Comparison of ENCODE assay signal across 31 cellular contexts in genomic region chr4:75662626-75663025, GRCh38. TPM values are rescaled to one million over a fixed set of nuclear protein-coding genes. Genes with fewer than 3 reads are reported as not detected.
A peak's percentile ranks its signal among the peaks of the same experiment; 100 is the strongest.
DNase-seq lines count a peak whose midpoint lies in the region; ATAC-seq and TF ChIP-seq lines count a peak whose summit lies in the region.
"Had no signal": no experiment of that assay in that cellular context is flagged by ENCODE, and none has a peak within 500 bp of the region (broad histone marks: within the 10 kb centered on the region; RNA-seq: fewer than 3 reads in every experiment).

No MANE protein-coding gene starts in this region.

- no peak overlapping the region for H3K4me3 ChIP-seq in HUES48 (ENCODE audit: low read depth, low read length)
- H3K4me3 ChIP-seq in smooth muscle cell, result no peak overlapping the region
- H3K4me3 ChIP-seq: body of pancreas, heart left ventricle, left ventricle myocardium inferior, MG63, prostate gland, tibial nerve had no signal

- no peaks in the 10 kb centered on the region for H3K9me3 Mint-ChIP-seq in activated T-cell treated with anti-CD3 and anti-CD28 coated beads, Interleukin-2, amount 50 U/mL, for 72 hours
- no peaks in the 10 kb centered on the region for H3K9me3 Mint-ChIP-seq in activated T-helper 1 cell treated with anti-CD3 and anti-CD28 coated beads, Interleukin-12 subunit alpha, Interleukin-12 subunit beta, Interleukin-2, Interleukin-4 antibody, amounts not matched to agents 30 ng/mL and 10 ng/mL and 1 ng/mL, durations not matched to agents 14 hours and 24 hours and 36 hours
- no peaks in the 10 kb centered on the region for H3K9me3 Mint-ChIP-seq in mesothelial cell of epicardium
- H3K9me3 Mint-ChIP-seq in T-cell, result no peaks in the 10 kb centered on the region
- H3K9me3 Mint-ChIP-seq: naive B cell had no signal

- intact Hi-C loops in activated T-helper 1 cell treated with anti-CD3 and anti-CD28 coated beads, Interleukin-12 subunit alpha, Interleukin-12 subunit beta, Interleukin-2, Interleukin-4 antibody, amounts not matched to agents 30 ng/mL and 10 ng/mL and 1 ng/mL, durations not matched to agents 14 hours and 24 hours and 36 hours (cut with micrococcal nuclease), result no loop called here

- ATAC-seq in activated T-cell treated with anti-CD3 and anti-CD28 coated beads, Interleukin-2, amount 50 U/mL, for 72 hours (replicated peaks in 1 of 2), result no peak
- ATAC-seq in T-cell (replicated peaks in 1 of 4), result no peak
- ATAC-seq: body of pancreas, esophagus mucosa, heart left ventricle, sciatic nerve had no signal

- H3K27me3 Mint-ChIP-seq in activated T-cell treated with anti-CD3 and anti-CD28 coated beads, Interleukin-2, amount 50 U/mL, for 72 hours (ENCODE audit: low read depth), result no peaks in the 10 kb centered on the region
- H3K27me3 Mint-ChIP-seq in activated T-helper 1 cell treated with anti-CD3 and anti-CD28 coated beads, Interleukin-12 subunit alpha, Interleukin-12 subunit beta, Interleukin-2, Interleukin-4 antibody, amounts not matched to agents 30 ng/mL and 10 ng/mL and 1 ng/mL, durations not matched to agents 14 hours and 24 hours and 36 hours (ENCODE audit: insufficient read depth), result no peaks in the 10 kb centered on the region
- H3K27me3 Mint-ChIP-seq in mesothelial cell of epicardium (ENCODE audit: low read depth) (no peaks in the 10 kb centered on the region), T-cell (no peaks in the 10 kb centered on the region)
- H3K27me3 Mint-ChIP-seq: naive B cell had no signal

- peaks cover 99% of the 10 kb centered on the region for H4K20me1 ChIP-seq in smooth muscle cell (ENCODE audit: low read depth)

- H3K27ac Mint-ChIP-seq in activated T-cell treated with anti-CD3 and anti-CD28 coated beads, Interleukin-2, amount 50 U/mL, for 72 hours, result peak overlapping the region; percentile 46
- peak overlapping the region; percentile 18 for H3K27ac Mint-ChIP-seq in activated T-helper 1 cell treated with anti-CD3 and anti-CD28 coated beads, Interleukin-12 subunit alpha, Interleukin-12 subunit beta, Interleukin-2, Interleukin-4 antibody, amounts not matched to agents 30 ng/mL and 10 ng/mL and 1 ng/mL, durations not matched to agents 14 hours and 24 hours and 36 hours
- H3K27ac Mint-ChIP-seq in mesothelial cell of epicardium, result peak overlapping the region; percentile 26
- no peak overlapping the region for H3K27ac Mint-ChIP-seq in T-cell

- peak overlapping the region in 1 of 2 donors; percentile 18 for H3K4me3 Mint-ChIP-seq in activated T-cell treated with anti-CD3 and anti-CD28 coated beads, Interleukin-2, amount 50 U/mL, for 72 hours
- H3K4me3 Mint-ChIP-seq in activated T-helper 1 cell treated with anti-CD3 and anti-CD28 coated beads, Interleukin-12 subunit alpha, Interleukin-12 subunit beta, Interleukin-2, Interleukin-4 antibody, amounts not matched to agents 30 ng/mL and 10 ng/mL and 1 ng/mL, durations not matched to agents 14 hours and 24 hours and 36 hours, result no peak overlapping the region
- H3K4me3 Mint-ChIP-seq in mesothelial cell of epicardium (no peak overlapping the region), T-cell (no peak overlapping the region)

- H3K4me1 Mint-ChIP-seq in activated T-cell treated with anti-CD3 and anti-CD28 coated beads, Interleukin-2, amount 50 U/mL, for 72 hours (ENCODE audit: low read depth), result peaks cover 65% of the 10 kb centered on the region
- H3K4me1 Mint-ChIP-seq in activated T-helper 1 cell treated with anti-CD3 and anti-CD28 coated beads, Interleukin-12 subunit alpha, Interleukin-12 subunit beta, Interleukin-2, Interleukin-4 antibody, amounts not matched to agents 30 ng/mL and 10 ng/mL and 1 ng/mL, durations not matched to agents 14 hours and 24 hours and 36 hours (ENCODE audit: low read depth), result peaks cover 71% of the 10 kb centered on the region
- H3K4me1 Mint-ChIP-seq in mesothelial cell of epicardium, result peaks cover 19% of the 10 kb centered on the region
- H3K4me1 Mint-ChIP-seq in T-cell, result peaks cover 79 to 84% (median 79%) of the 10 kb centered on the region in 3 donors

- no peak overlapping the region for H3K4me2 ChIP-seq in smooth muscle cell
- H3K4me2 ChIP-seq: KMS-11 had no signal

- POLR2A ChIA-PET in T-cell (lab: Charles Lee), result no interaction called here

- H3K79me2 ChIP-seq in smooth muscle cell (ENCODE audit: low read depth), result peaks cover 85% of the 10 kb centered on the region

- peaks cover 57% of the 10 kb centered on the region for H3K36me3 ChIP-seq in HUES48 (ENCODE audit: control insufficient read depth, insufficient read depth, low read length)
- peaks cover 5% of the 10 kb centered on the region for H3K36me3 ChIP-seq in smooth muscle cell (ENCODE audit: low read depth)
- H3K36me3 ChIP-seq: prostate gland had no signal

- H3F3A ChIP-seq in smooth muscle cell (ENCODE audit: low read depth), result no peaks in the 10 kb centered on the region

- 67% methylated on average over 2 of the region's 2 CpGs for WGBS in smooth muscle cell (ENCODE audit: low lambda C conversion rate)

- H3K9me3 ChIP-seq in HUES48 (ENCODE audit: control insufficient read depth, insufficient read depth, low read length) (no peaks in the 10 kb centered on the region), smooth muscle cell (replicated peaks; ENCODE audit: low read depth) (no peaks in the 10 kb centered on the region)
- H3K9me3 ChIP-seq: BE2C, body of pancreas, heart left ventricle, left ventricle myocardium inferior, MG63, prostate gland, tibial nerve had no signal

- CTCF ChIA-PET in T-cell (lab: Charles Lee), result no interaction called here

- no peak for DNase-seq in activated T-cell treated with anti-CD3 and anti-CD28 coated beads, Interleukin-2, amount 50 U/mL, for 72 hours
- DNase-seq in activated T-cell treated with anti-CD3 and anti-CD28 coated beads, Interleukin-2, amount 50 U/mL, for 1 hour, result no peak
- no peak for DNase-seq in activated T-helper 1 cell treated with anti-CD3 and anti-CD28 coated beads, Interleukin-12 subunit alpha, Interleukin-12 subunit beta, Interleukin-2, Interleukin-4 antibody, amounts not matched to agents 30 ng/mL and 10 ng/mL and 1 ng/mL, durations not matched to agents 14 hours and 24 hours and 36 hours (ENCODE audit: low spot score)
- no peak for DNase-seq in mesothelial cell of epicardium (ENCODE audit: low spot score in 2 of 2, unreplicated experiment in 2 of 2)
- no peak for DNase-seq in T-cell
- no peak for DNase-seq in smooth muscle cell (lab: John Stamatoyannopoulos, UW; ENCODE audit: unreplicated experiment)
- DNase-seq: ACHN; BE2C; body of pancreas; cerebellar nuclear complex; DMS153; foreskin melanocyte; H7; heart left ventricle; left ventricle myocardium inferior; MG63; midbrain; naive B cell; NCI-H1105 treated with DMSO at 0.1 percent for 48 hours; NCI-H187 treated with DMSO at 0.1 percent for 48 hours; NCI-H2171; NCI-H510A; nucleus accumbens; stimulated activated CD4-positive, alpha-beta T cell treated with anti-CD3 and anti-CD28 coated beads, Interleukin-12 subunit alpha, Interleukin-12 subunit beta, amount 100 ng/mL, for 4 hours; stimulated activated CD4-positive, alpha-beta T cell treated with anti-CD3 and anti-CD28 coated beads, Interleukin-2, amount 100 ng/mL, for 48 hours had no signal

- no peak overlapping the region for H2AFZ ChIP-seq in smooth muscle cell (ENCODE audit: low read depth)

- H3K4me1 ChIP-seq in HUES48 (ENCODE audit: control insufficient read depth, insufficient read depth, low read length) (peaks cover 26% of the 10 kb centered on the region), smooth muscle cell (ENCODE audit: low read depth) (peaks cover 6% of the 10 kb centered on the region)
- H3K4me1 ChIP-seq: BE2C, prostate gland had no signal

- H3K36me3 Mint-ChIP-seq in activated T-cell treated with anti-CD3 and anti-CD28 coated beads, Interleukin-2, amount 50 U/mL, for 72 hours (ENCODE audit: insufficient read depth in 2 of 2), result peaks cover 12 to 25% of the 10 kb centered on the region in 2 donors
- peaks cover 43% of the 10 kb centered on the region for H3K36me3 Mint-ChIP-seq in activated T-helper 1 cell treated with anti-CD3 and anti-CD28 coated beads, Interleukin-12 subunit alpha, Interleukin-12 subunit beta, Interleukin-2, Interleukin-4 antibody, amounts not matched to agents 30 ng/mL and 10 ng/mL and 1 ng/mL, durations not matched to agents 14 hours and 24 hours and 36 hours (ENCODE audit: low read depth)
- H3K36me3 Mint-ChIP-seq in mesothelial cell of epicardium (peaks cover 21% of the 10 kb centered on the region), T-cell (peaks cover 37% of the 10 kb centered on the region)

- H3K9ac ChIP-seq in HUES48 (ENCODE audit: low read depth, low read length) (no peak overlapping the region), smooth muscle cell (ENCODE audit: low read depth) (no peak overlapping the region)
- H3K9ac ChIP-seq: KMS-11 had no signal

- TF ChIP-seq CTCF in mesothelial cell of epicardium (IDR thresholded peaks at IDR 0.05; ENCODE audit: unreplicated experiment) (no peak), smooth muscle cell (IDR thresholded peaks at IDR 0.05; ENCODE audit: borderline replicate concordance, insufficient read depth, poor library complexity, severe bottlenecking) (no peak)

- no peaks in the 10 kb centered on the region for H3K27me3 ChIP-seq in HUES48 (ENCODE audit: control insufficient read depth, insufficient read depth, low read length)
- no peaks in the 10 kb centered on the region for H3K27me3 ChIP-seq in smooth muscle cell (ENCODE audit: low read depth)
- H3K27me3 ChIP-seq: BE2C, body of pancreas, heart left ventricle, MG63, tibial nerve had no signal

- peak overlapping the region; percentile 4 for H3K27ac ChIP-seq in HUES48 (ENCODE audit: low read depth, low read length)
- no peak overlapping the region for H3K27ac ChIP-seq in smooth muscle cell (ENCODE audit: low read depth)
- H3K27ac ChIP-seq: body of pancreas, heart left ventricle, KMS-11, left ventricle myocardium inferior, prostate gland, tibial nerve had no signal

RNA-seq across cellular contexts. Expression of gene G3BP2, which starts 10.6 kb away (rescaled TPM):
- total RNA-seq in activated T-cell treated with anti-CD3 and anti-CD28 coated beads, Interleukin-2, amount 50 U/mL, for 72 hours, result 100 to 1,000 TPM; 204 to 212 TPM
- 143 and 144 TPM in 2 replicates for total RNA-seq in activated T-helper 1 cell treated with anti-CD3 and anti-CD28 coated beads, Interleukin-12 subunit alpha, Interleukin-12 subunit beta, Interleukin-2, Interleukin-4 antibody, amounts not matched to agents 30 ng/mL and 10 ng/mL and 1 ng/mL, durations not matched to agents 14 hours and 24 hours and 36 hours
- total RNA-seq in mesothelial cell of epicardium (169 to 178 TPM (median 175 TPM) in 3 replicates), T-cell (100 to 1,000 TPM; 135 to 316 (median 141) TPM), smooth muscle cell (149 and 172 TPM in 2 replicates)
- polyA plus RNA-seq in smooth muscle cell, result 81.7 and 84.5 TPM in 2 replicates

RNA-seq across cellular contexts. Expression of gene CDKL2, which starts 32.3 kb away (rescaled TPM):
- 1 to 10 TPM; 1.3 to 2.2 TPM for total RNA-seq in activated T-cell treated with anti-CD3 and anti-CD28 coated beads, Interleukin-2, amount 50 U/mL, for 72 hours
- 0.16 and 0.22 TPM in 2 replicates for total RNA-seq in activated T-helper 1 cell treated with anti-CD3 and anti-CD28 coated beads, Interleukin-12 subunit alpha, Interleukin-12 subunit beta, Interleukin-2, Interleukin-4 antibody, amounts not matched to agents 30 ng/mL and 10 ng/mL and 1 ng/mL, durations not matched to agents 14 hours and 24 hours and 36 hours
- total RNA-seq in mesothelial cell of epicardium (2.1 to 3.0 TPM (median 3.0 TPM) in 3 replicates), T-cell (1 to 10 TPM in 1 of 5 donors, under 1 TPM in 4; 0.26 to 1.9 (median 0.79) TPM), smooth muscle cell (1.4 and 8.4 TPM in 2 replicates)
- 0.58 and 1.6 TPM in 2 replicates for polyA plus RNA-seq in smooth muscle cell

Comparison
In these comparisons a context has a peak if more than half of its experiments do, and no peak if none do; other contexts are left out.
1. H3K27ac Mint-ChIP-seq: peak in activated T-cell treated with anti-CD3 and anti-CD28 coated beads, Interleukin-2, amount 50 U/mL, for 72 hours (single experiment), activated T-helper 1 cell treated with anti-CD3 and anti-CD28 coated beads, Interleukin-12 subunit alpha, Interleukin-12 subunit beta, Interleukin-2, Interleukin-4 antibody, amounts not matched to agents 30 ng/mL and 10 ng/mL and 1 ng/mL, durations not matched to agents 14 hours and 24 hours and 36 hours (single experiment) and mesothelial cell of epicardium (single experiment); none in T-cell (0 of 2).